Comparison of ENCODE assay signal across 21 cellular contexts in genomic region chr16:19075511-19075910, GRCh38. TPM values are rescaled to one million over a fixed set of nuclear protein-coding genes. Genes with fewer than 3 reads are reported as not detected.
DNase-seq lines count a peak whose midpoint lies in the region; ATAC-seq and TF ChIP-seq lines count a peak whose summit lies in the region.
"Had no signal": no experiment of that assay in that cellular context is flagged by ENCODE, and none has a peak within 500 bp of the region (broad histone marks: within the 10 kb centered on the region; RNA-seq: fewer than 3 reads in every experiment).

No MANE protein-coding gene starts in this region.

- BruUV-seq in Calu3 (replicated peaks; lab: Mats Ljungman, UMichigan) = no TSS peak

- H3K27ac ChIP-seq in 22Rv1 (peak overlapping the region; percentile 71; the same call in 1 of the 2 replicates), VCaP (peak overlapping the region; percentile 98), skeletal muscle tissue (ENCODE audit: low read depth, low read length) (peak overlapping the region; percentile 71)
- H3K27ac ChIP-seq: BLaER1 had no signal

- no peak overlapping the region for H3K4me3 Mint-ChIP-seq in Calu3 (ENCODE audit: low read depth, unreplicated experiment)
- H3K4me3 Mint-ChIP-seq: HFFc6 had no signal

- H3K9me3 ChIP-seq in skeletal muscle tissue (ENCODE audit: control insufficient read depth in 3 of 3, low read length in 3 of 3) = no peaks in the 10 kb centered on the region
- H3K9me3 ChIP-seq: BLaER1, Caco-2 had no signal

- H3K9me3 Mint-ChIP-seq in Calu3 (ENCODE audit: low read depth, unreplicated experiment) = no peaks in the 10 kb centered on the region
- H3K9me3 Mint-ChIP-seq: CD4-positive, CD25-positive, alpha-beta regulatory T cell; HFFc6; IgD-negative memory B cell had no signal

- H3K9ac ChIP-seq in skeletal muscle tissue (ENCODE audit: low read depth in 1 of 3, low read length in 3 of 3) = no peak overlapping the region
- H3K9ac ChIP-seq: BLaER1 had no signal

- CTCF ChIA-PET in Calu3 (lab: Charles Lee) = no interaction called here

- H3K27me3 Mint-ChIP-seq in Calu3 (ENCODE audit: unreplicated experiment) = no peaks in the 10 kb centered on the region
- H3K27me3 Mint-ChIP-seq: CD4-positive, CD25-positive, alpha-beta regulatory T cell; IgD-negative memory B cell had no signal

- H3K36me3 ChIP-seq in skeletal muscle tissue (ENCODE audit: control insufficient read depth in 3 of 3, insufficient read depth in 3 of 3, low read length in 3 of 3) = peaks cover 24 to 50% (median 39%) of the 10 kb centered on the region in 3 donors

- no peak overlapping the region for H3K27ac Mint-ChIP-seq in Calu3 (ENCODE audit: unreplicated experiment)
- H3K27ac Mint-ChIP-seq: CD4-positive, CD25-positive, alpha-beta regulatory T cell; HFFc6 had no signal

- H3K4me3 ChIP-seq in skeletal muscle tissue (ENCODE audit: low read length in 3 of 3) = no peak overlapping the region
- H3K4me3 ChIP-seq: BLaER1 had no signal

- no peak for ATAC-seq in GM21367 (IDR thresholded peaks at IDR 0.05; ENCODE audit: unreplicated experiment)
- ATAC-seq: HCT116, HepG2 had no signal

- TF ChIP-seq CTCF in 22Rv1 (IDR thresholded peaks at IDR 0.05) (no peak), VCaP (conservative IDR thresholded peaks at IDR 0.05) (no peak), Calu3 (IDR thresholded peaks at IDR 0.05; ENCODE audit: unreplicated experiment) (no peak)

- peaks cover 3 to 21% (median 20%) of the 10 kb centered on the region in 3 donors for H3K4me1 ChIP-seq in skeletal muscle tissue (ENCODE audit: control insufficient read depth in 3 of 3, insufficient read depth in 3 of 3, low read length in 3 of 3)
- H3K4me1 ChIP-seq: Caco-2 had no signal

- peak; percentile 65 for DNase-seq in mesenteric fat pad (ENCODE audit: low spot score)
- no peak for DNase-seq in DMS79 (lab: John Stamatoyannopoulos, UW)
- DNase-seq in Calu3 = no peak
- DNase-seq: 8988T; Caco-2; CD4-positive, CD25-positive, alpha-beta regulatory T cell; DMS153; DMS79 treated with DMSO at 0.1 percent for 48 hours; GF-D8; GOT3; H7; HFFc6; KBM-7 had no signal

- no peaks in the 10 kb centered on the region for H3K27me3 ChIP-seq in skeletal muscle tissue (ENCODE audit: control insufficient read depth in 3 of 3, insufficient read depth in 3 of 3, low read length in 3 of 3)
- H3K27me3 ChIP-seq: BLaER1 had no signal

- intact Hi-C loops in Calu3 (cut with micrococcal nuclease; ENCODE audit: unreplicated experiment) = no loop called here

- peaks cover 9% of the 10 kb centered on the region for H3K4me1 Mint-ChIP-seq in Calu3 (ENCODE audit: low read depth, unreplicated experiment)

- H3K36me3 Mint-ChIP-seq in Calu3 (ENCODE audit: insufficient read depth, unreplicated experiment) = peaks cover 23% of the 10 kb centered on the region

RNA-seq across cellular contexts. Expression of gene COQ7, which starts 8.1 kb away (rescaled TPM):
- 11.3 TPM for total RNA-seq in mesenteric fat pad
- total RNA-seq in skeletal muscle tissue = 25.1 TPM
- total RNA-seq in Calu3 (2022) = 24.3 and 28.5 TPM in 2 replicates

RNA-seq across cellular contexts. Expression of gene ITPRIPL2, which starts 38.3 kb away (rescaled TPM):
- total RNA-seq in mesenteric fat pad = 89.8 TPM
- total RNA-seq in skeletal muscle tissue = 33.4 TPM
- 73.1 and 86.0 TPM in 2 replicates for total RNA-seq in Calu3 (2022)
